In the genomic region with DNA sequence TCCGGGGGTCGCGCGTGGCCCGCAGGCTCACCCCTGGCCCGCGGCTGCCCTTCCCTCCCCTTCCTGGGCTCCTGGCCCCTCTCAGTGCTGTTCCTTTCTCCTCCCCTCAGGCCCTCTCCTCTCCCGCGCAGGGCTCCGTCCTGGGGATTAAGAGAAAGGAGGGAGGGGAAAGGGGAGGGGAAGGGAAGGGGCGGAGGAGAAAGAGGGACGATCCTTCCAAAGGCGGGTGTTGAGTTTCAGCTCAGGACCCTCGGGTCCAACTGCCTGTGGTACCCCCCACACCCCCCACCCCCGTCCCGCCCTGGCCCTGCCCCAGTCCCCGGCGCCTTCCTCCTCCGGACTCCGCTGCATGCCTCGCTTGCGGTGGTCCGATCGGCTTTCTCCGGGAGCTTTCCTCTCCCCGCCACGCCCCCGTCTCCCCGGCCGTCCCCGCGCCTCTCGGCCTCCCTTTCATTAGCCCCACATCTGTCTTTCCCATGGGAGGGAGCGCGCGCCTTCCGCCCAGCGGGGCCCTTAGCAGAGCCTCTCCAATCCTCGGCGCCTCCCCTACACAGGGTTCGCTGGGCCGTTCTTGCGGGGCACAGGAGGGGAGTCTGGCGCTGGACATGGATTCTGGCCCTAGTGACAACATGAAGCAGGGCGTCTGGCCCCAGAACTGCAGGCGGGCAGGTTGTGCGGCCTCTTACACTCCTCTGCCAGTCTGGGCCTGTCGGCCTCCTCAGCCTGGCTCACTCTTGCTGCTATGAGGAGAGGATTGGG, we compare ENCODE assay signal across 10 cellular contexts. TPM values are rescaled to one million over a fixed set of nuclear protein-coding genes. Genes with fewer than 3 reads are reported as not detected.
A peak's percentile ranks its signal among the peaks of the same experiment; 100 is the strongest.
DNase-seq lines count a peak whose midpoint lies in the region; ATAC-seq and TF ChIP-seq lines count a peak whose summit lies in the region.
"Had no signal": no experiment of that assay in that cellular context is flagged by ENCODE, and none has a peak within 500 bp of the region (broad histone marks: within the 10 kb centered on the region; RNA-seq: fewer than 3 reads in every experiment).

No MANE protein-coding gene starts in this region.

- TF ChIP-seq CTCF in cardiac muscle cell (IDR thresholded peaks at IDR 0.05; ENCODE audit: low read depth, low read length) (no peak), ovary (IDR thresholded peaks at IDR 0.05) (no peak)

- TF ChIP-seq EP300 in ovary (IDR thresholded peaks at IDR 0.05) = no peak

- no peaks in the 10 kb centered on the region for H3K27me3 ChIP-seq in cardiac muscle cell
- no peaks in the 10 kb centered on the region for H3K27me3 ChIP-seq in ovary
- H3K27me3 ChIP-seq in naive thymus-derived CD4-positive, alpha-beta T cell (ENCODE audit: control insufficient read depth in 2 of 2, insufficient read depth in 2 of 2, low read length in 2 of 2) = no peaks in the 10 kb centered on the region

- intact Hi-C loops in ovary (cut with DNase I) = no loop called here
- intact Hi-C loops in naive thymus-derived CD4-positive, alpha-beta T cell (cut with micrococcal nuclease) = no loop called here

- no peak for ATAC-seq in HG03378 (IDR thresholded peaks at IDR 0.05; ENCODE audit: unreplicated experiment)
- ATAC-seq in naive thymus-derived CD4-positive, alpha-beta T cell = no peak

- 3 to 11% (median 3%) methylated on average over 41 to 46 of the region's 48 CpGs for WGBS in ovary, 3 donors

- H3K36me3 ChIP-seq in cardiac muscle cell = no peaks in the 10 kb centered on the region
- no peaks in the 10 kb centered on the region for H3K36me3 ChIP-seq in ovary
- no peaks in the 10 kb centered on the region for H3K36me3 ChIP-seq in naive thymus-derived CD4-positive, alpha-beta T cell (ENCODE audit: control insufficient read depth in 2 of 3, insufficient read depth in 3 of 3, low read length in 3 of 3)

- H3K9me3 ChIP-seq in cardiac muscle cell (ENCODE audit: low read depth) (no peaks in the 10 kb centered on the region), ovary (no peaks in the 10 kb centered on the region)
- H3K9me3 ChIP-seq in naive thymus-derived CD4-positive, alpha-beta T cell (ENCODE audit: control insufficient read depth in 2 of 3, low read length in 3 of 3) = no peaks in the 10 kb centered on the region

- H3K4me3 ChIP-seq in cardiac muscle cell (peak overlapping the region; percentile 28), ovary (peak overlapping the region; percentile 44)
- H3K4me3 ChIP-seq in naive thymus-derived CD4-positive, alpha-beta T cell (ENCODE audit: low read length) = no peak overlapping the region
- H3K4me3 ChIP-seq: PC-9 had no signal

- H3K4me1 Mint-ChIP-seq in naive thymus-derived CD4-positive, alpha-beta T cell = peaks cover 0 to 5% (median 3%) of the 10 kb centered on the region in 7 donors
- H3K4me1 Mint-ChIP-seq: memory B cell had no signal

- CTCF ChIA-PET in naive thymus-derived CD4-positive, alpha-beta T cell (lab: Charles Lee) = no interaction called here

- H3K36me3 Mint-ChIP-seq in naive thymus-derived CD4-positive, alpha-beta T cell = no peaks in the 10 kb centered on the region
- H3K36me3 Mint-ChIP-seq: memory B cell had no signal

- no peak overlapping the region for H3K27ac Mint-ChIP-seq in naive thymus-derived CD4-positive, alpha-beta T cell
- H3K27ac Mint-ChIP-seq: memory B cell had no signal

- H3K9me3 Mint-ChIP-seq in naive thymus-derived CD4-positive, alpha-beta T cell = peaks cover 0 to 3% (median 0%) of the 10 kb centered on the region in 11 donors
- H3K9me3 Mint-ChIP-seq: memory B cell had no signal

- POLR2A ChIA-PET in naive thymus-derived CD4-positive, alpha-beta T cell (lab: Charles Lee) = no interaction called here

- peaks cover 27% of the 10 kb centered on the region for H3K4me1 ChIP-seq in cardiac muscle cell (ENCODE audit: low read depth)
- H3K4me1 ChIP-seq in ovary (ENCODE audit: insufficient read depth) = no peaks in the 10 kb centered on the region
- H3K4me1 ChIP-seq in naive thymus-derived CD4-positive, alpha-beta T cell (ENCODE audit: control insufficient read depth in 2 of 2, insufficient read depth in 2 of 2, low read length in 2 of 2) = no peaks in the 10 kb centered on the region

- DNase-seq in DMS153 treated with DMSO at 0.1 percent for 48 hours (lab: John Stamatoyannopoulos, UW; ENCODE audit: unreplicated experiment) (peak; percentile 59), T1000 (lab: John Stamatoyannopoulos, UW) (peak; percentile 34), cardiac muscle cell (ENCODE audit: low read depth in 1 of 2, low spot score in 1 of 2) (peak; percentile 85 to 88), ovary (peak; percentile 83 to 88 (median 85)), SKM-1 (lab: John Stamatoyannopoulos, UW; ENCODE audit: unreplicated experiment) (no peak)
- no peak for DNase-seq in stimulated activated CD4-positive, alpha-beta T cell treated with anti-CD3 and anti-CD28 coated beads, Interleukin-4, amount 100 ng/mL, for 24 hours
- DNase-seq in naive thymus-derived CD4-positive, alpha-beta T cell = no peak
- DNase-seq: PC-9 had no signal

- peaks cover 25 to 40% (median 29%) of the 10 kb centered on the region in 5 donors for H3K27me3 Mint-ChIP-seq in naive thymus-derived CD4-positive, alpha-beta T cell

- peak overlapping the region; percentile 83 for H3K27ac ChIP-seq in cardiac muscle cell
- peak overlapping the region; percentile 98 to 99 for H3K27ac ChIP-seq in ovary
- H3K27ac ChIP-seq in naive thymus-derived CD4-positive, alpha-beta T cell (ENCODE audit: low read depth, low read length) = no peak overlapping the region
- H3K27ac ChIP-seq: PC-9 had no signal

- peak; percentile 74 for TF ChIP-seq POLR2A in ovary (IDR thresholded peaks at IDR 0.05)

- H3K4me3 Mint-ChIP-seq in naive thymus-derived CD4-positive, alpha-beta T cell = peak overlapping the region in 3 of 10 donors; percentile 8 to 21 (median 18)
- H3K4me3 Mint-ChIP-seq: memory B cell had no signal

RNA-seq across cellular contexts. Expression of a gene that starts 1.4 kb away (rescaled TPM):
- total RNA-seq in cardiac muscle cell (20.5 and 36.6 TPM in 2 replicates), ovary (10 to 100 TPM; 13.8 to 44.2 (median 34.6) TPM)
- polyA plus RNA-seq in cardiac muscle cell (16.7 and 22.2 TPM in 2 replicates), ovary (10 to 100 TPM; 10.8 to 22.2 TPM)
- not detected for total RNA-seq in naive thymus-derived CD4-positive, alpha-beta T cell
- polyA plus RNA-seq in naive thymus-derived CD4-positive, alpha-beta T cell = not detected
- total RNA-seq: PC-9 had no signal

RNA-seq across cellular contexts. Expression of a gene that starts 6.3 kb away (rescaled TPM):
- not detected in 2 replicates for total RNA-seq in cardiac muscle cell
- 3.2 and 7.9 TPM in 2 replicates for polyA plus RNA-seq in cardiac muscle cell
- not detected for total RNA-seq in ovary
- polyA plus RNA-seq in ovary = not detected
- total RNA-seq in naive thymus-derived CD4-positive, alpha-beta T cell = not detected
- polyA plus RNA-seq in naive thymus-derived CD4-positive, alpha-beta T cell = not detected
- total RNA-seq: PC-9 had no signal

RNA-seq across cellular contexts. Expression of a gene that starts 10.5 kb away (rescaled TPM):
- 0.21 and 0.49 TPM in 2 replicates for total RNA-seq in cardiac muscle cell
- polyA plus RNA-seq in cardiac muscle cell = 25.2 and 31.4 TPM in 2 replicates
- under 1 TPM in 1 of 7 donors, not detected in 6; 0.48 TPM for total RNA-seq in ovary
- polyA plus RNA-seq in ovary = 1 to 10 TPM in 1 of 2 donors, under 1 TPM in 1; 0.16 to 1.1 TPM
- not detected for total RNA-seq in naive thymus-derived CD4-positive, alpha-beta T cell
- polyA plus RNA-seq in naive thymus-derived CD4-positive, alpha-beta T cell = not detected
- total RNA-seq: PC-9 had no signal

RNA-seq across cellular contexts. Expression of a gene that starts 13.7 kb away (rescaled TPM):
- total RNA-seq in cardiac muscle cell = 66.6 and 74.0 TPM in 2 replicates
- 43.8 and 55.1 TPM in 2 replicates for polyA plus RNA-seq in cardiac muscle cell
- total RNA-seq in ovary = 10 to 100 TPM; 25.0 to 48.0 (median 38.5) TPM
- polyA plus RNA-seq in ovary = 10 to 100 TPM in 1 of 2 donors, 1 to 10 TPM in 1; 8.9 to 32.7 TPM
- 10 to 100 TPM in 3 of 5 experiments, 1 to 10 TPM in 2; 1.9 to 30.0 (median 22.6) TPM for total RNA-seq in naive thymus-derived CD4-positive, alpha-beta T cell
- 10 to 100 TPM in 1 of 2 donors, 1 to 10 TPM in 1; 9.7 to 10.8 TPM for polyA plus RNA-seq in naive thymus-derived CD4-positive, alpha-beta T cell
- total RNA-seq: PC-9 had no signal

RNA-seq across cellular contexts. Expression of a gene that starts 41.7 kb away (rescaled TPM):
- total RNA-seq in cardiac muscle cell = 4,520 and 8,484 TPM in 2 replicates
- polyA plus RNA-seq in cardiac muscle cell = 2,795 and 4,145 TPM in 2 replicates
- 1 to 10 TPM in 1 of 7 donors, under 1 TPM in 3, not detected in 3; 0.07 to 1.1 (median 0.74) TPM for total RNA-seq in ovary
- polyA plus RNA-seq in ovary = under 1 TPM in 1 of 2 donors, not detected in 1; 0.31 TPM
- under 1 TPM in 1 of 5 experiments, not detected in 4; 0.27 TPM for total RNA-seq in naive thymus-derived CD4-positive, alpha-beta T cell
- not detected for polyA plus RNA-seq in naive thymus-derived CD4-positive, alpha-beta T cell
- total RNA-seq: PC-9 had no signal

Comparison
In these comparisons a context has a peak if more than half of its experiments do, and no peak if none do; other contexts are left out.
1. DNase-seq: peak in DMS153 treated with DMSO at 0.1 percent for 48 hours (single experiment), T1000 (single experiment), cardiac muscle cell (2 of 2) and ovary (5 of 5); none in stimulated activated CD4-positive, alpha-beta T cell treated with anti-CD3 and anti-CD28 coated beads, Interleukin-4, amount 100 ng/mL, for 24 hours (single experiment), SKM-1 (single experiment) and naive thymus-derived CD4-positive, alpha-beta T cell (0 of 9).
2. RNA of a gene that starts 1.4 kb away (total RNA-seq): 20.5 to 36.6 TPM in cardiac muscle cell and 13.8 to 44.2 TPM in ovary; not detected in naive thymus-derived CD4-positive, alpha-beta T cell; every median in the first group is over 10 times any median in the second.